Comparison of ENCODE assay signal across 8 cellular contexts in genomic region chr1:67685558-67686271, GRCh38. TPM values are rescaled to one million over a fixed set of nuclear protein-coding genes. Genes with fewer than 3 reads are reported as not detected.
DNase-seq lines count a peak whose midpoint lies in the region; ATAC-seq and TF ChIP-seq lines count a peak whose summit lies in the region.

No MANE protein-coding gene starts in this region.

- DNase-seq in NCI-H748 treated with DMSO at 0.1 percent for 48 hours (lab: John Stamatoyannopoulos, UW) (peak; percentile 43), fibroblast of lung (ENCODE audit: low read depth in 2 of 2) (peak in 1 of 2 donors; percentile 47), nephron progenitor cell (peak; percentile 50), substantia nigra (lab: John Stamatoyannopoulos, UW) (peak in 24 of 49 donors; percentile 14 to 75 (median 48)), T1000 (lab: John Stamatoyannopoulos, UW) (no peak)
- peak; percentile 65 for DNase-seq in activated T-cell treated with anti-CD3 and anti-CD28 coated beads, Interleukin-2, amount 50 U/mL, for 1 hour

- peak overlapping the region; percentile 96 for H3K27ac Mint-ChIP-seq in nephron progenitor cell

- peak overlapping the region; percentile 92 to 97 (median 96) for H3K4me3 ChIP-seq in fibroblast of lung (replicated peaks in 1 of 4; ENCODE audit: control extremely low read depth in 1 of 4, insufficient read depth in 1 of 4, low read depth in 3 of 4, low read length in 4 of 4)

- H2AFZ ChIP-seq in fibroblast of lung (ENCODE audit: low read length): no peak overlapping the region

- peak overlapping the region; percentile 91 for H3K4me3 Mint-ChIP-seq in nephron progenitor cell

- peak; percentile 12 for ATAC-seq in GM18505 (IDR thresholded peaks at IDR 0.05; ENCODE audit: unreplicated experiment)
- peak; percentile 19 for ATAC-seq in HG02642 (IDR thresholded peaks at IDR 0.05; ENCODE audit: poor library complexity, unreplicated experiment)

- H3K36me3 ChIP-seq in fibroblast of lung (ENCODE audit: control insufficient read depth, insufficient read depth, low read length): peaks cover 6% of the 10 kb centered on the region

- H3K9me3 ChIP-seq in fibroblast of lung (ENCODE audit: control insufficient read depth, insufficient read depth, low read depth, low read length): no peaks in the 10 kb centered on the region

- TF ChIP-seq CTCF in fibroblast of lung (conservative IDR thresholded peaks at IDR 0.05 in 1 of 2, IDR thresholded peaks at IDR 0.05 in 1 of 2; ENCODE audit: low read depth in 1 of 2, low read length in 2 of 2) (no peak), nephron progenitor cell (IDR thresholded peaks at IDR 0.05) (no peak)

- H3K27ac ChIP-seq in fibroblast of lung (ENCODE audit: insufficient read depth, low read length) (peak overlapping the region; percentile 97), substantia nigra (ENCODE audit: low read depth, low read length, poor library complexity, severe bottlenecking) (peak overlapping the region; percentile 71)

- no peaks in the 10 kb centered on the region for H3K27me3 Mint-ChIP-seq in nephron progenitor cell (ENCODE audit: low read depth, poor library complexity)

- H3K4me1 ChIP-seq in fibroblast of lung (ENCODE audit: control insufficient read depth, extremely low read depth, insufficient read depth, low read length): peaks cover 15% of the 10 kb centered on the region

- H3K4me1 Mint-ChIP-seq in nephron progenitor cell: peaks cover 47% of the 10 kb centered on the region

- H3K4me2 ChIP-seq in fibroblast of lung (ENCODE audit: extremely low read depth, insufficient read depth, low read length): peak overlapping the region; percentile 20

- no peaks in the 10 kb centered on the region for H3K9me3 Mint-ChIP-seq in nephron progenitor cell

- H3K27me3 ChIP-seq in fibroblast of lung (ENCODE audit: control insufficient read depth, insufficient read depth, low read length): no peaks in the 10 kb centered on the region

- H3K36me3 Mint-ChIP-seq in nephron progenitor cell (ENCODE audit: low read depth): peaks cover 13% of the 10 kb centered on the region

- no peaks in the 10 kb centered on the region for H4K20me1 ChIP-seq in fibroblast of lung (ENCODE audit: control insufficient read depth, extremely low read depth, insufficient read depth, low read length)

- H3K9ac ChIP-seq in fibroblast of lung (ENCODE audit: insufficient read depth, low read length): peak overlapping the region; percentile 95

- TF ChIP-seq POLR2A in GM18505 (IDR thresholded peaks at IDR 0.05; ENCODE audit: borderline replicate concordance, extremely low read depth, insufficient read depth, insufficient read length): no peak

- H3K79me2 ChIP-seq in fibroblast of lung (ENCODE audit: control insufficient read depth, insufficient read depth, low read length): peaks cover 27% of the 10 kb centered on the region

RNA-seq across cellular contexts. Expression of gene GADD45A, which starts 0.7 kb away (rescaled TPM):
- 70.1 and 133 TPM in 2 replicates for total RNA-seq in fibroblast of lung
- polyA plus RNA-seq in fibroblast of lung: 41.7 and 63.3 TPM in 2 replicates
- 56.4 and 92.1 TPM in 2 replicates for polyA plus RNA-seq in fibroblast of lung (2012)
- 7.9 and 15.2 TPM in 2 replicates for polyA minus RNA-seq in fibroblast of lung (ENCODE audit: low replicate concordance)
